In the genomic region with DNA sequence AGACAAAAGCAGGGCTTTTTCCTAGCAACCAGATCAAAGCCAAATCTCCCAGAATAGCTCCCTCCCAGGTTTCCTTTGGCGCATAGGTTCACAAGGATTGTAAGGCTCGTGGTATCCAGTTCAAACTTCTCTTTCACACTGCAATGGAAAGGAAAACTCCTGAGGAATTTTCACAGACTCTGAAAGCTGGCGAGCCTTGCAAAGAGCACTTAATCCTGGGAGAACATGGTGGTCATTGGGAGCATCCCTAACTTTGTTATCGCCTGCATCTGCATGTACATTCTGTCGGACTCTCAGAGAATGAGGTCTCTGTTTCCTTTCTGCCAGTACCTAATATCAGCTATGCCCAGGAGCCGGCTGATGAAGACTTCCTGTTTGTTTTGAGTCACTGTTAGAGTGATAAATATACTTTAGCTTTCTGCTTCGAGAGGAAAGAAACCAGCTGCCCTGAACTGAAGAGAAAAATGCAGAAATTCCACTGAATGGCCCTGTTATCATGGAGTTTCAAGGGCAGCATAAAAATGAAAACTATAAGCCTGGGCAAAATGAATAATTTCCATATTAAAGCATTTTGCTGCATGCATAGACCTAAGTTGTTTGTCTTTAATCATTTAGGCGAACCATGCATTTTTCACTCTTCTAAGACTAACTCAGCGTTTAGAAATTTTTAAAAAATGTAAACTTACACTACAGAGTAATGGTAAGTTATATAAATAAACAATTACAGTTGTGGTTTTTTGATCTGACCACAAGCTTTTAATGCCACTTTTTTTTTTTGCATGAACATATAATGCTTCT, we compare ENCODE assay signal across 9 cellular contexts.
DNase-seq lines count a peak whose midpoint lies in the region; ATAC-seq and TF ChIP-seq lines count a peak whose summit lies in the region.
"Had no signal": no experiment of that assay in that cellular context is flagged by ENCODE, and none has a peak within 500 bp of the region (broad histone marks: within the 10 kb centered on the region; RNA-seq: fewer than 3 reads in every experiment).

No MANE protein-coding gene starts in this region.

- H3K9me3 ChIP-seq in NT2/D1 (ENCODE audit: insufficient read depth, low read length): no peaks in the 10 kb centered on the region
- H3K9me3 ChIP-seq in testis: no peaks in the 10 kb centered on the region
- no peaks in the 10 kb centered on the region for H3K9me3 ChIP-seq in esophagus muscularis mucosa

- peak; percentile 87 for ATAC-seq in HG02938 (IDR thresholded peaks at IDR 0.05; ENCODE audit: unreplicated experiment)

- H3K36me3 Mint-ChIP-seq in endothelial cell (ENCODE audit: low read depth, unreplicated experiment): no peaks in the 10 kb centered on the region

- H3K27ac ChIP-seq in testis (no peak overlapping the region), esophagus muscularis mucosa (replicated peaks in 1 of 4) (no peak overlapping the region)

- no peak for TF ChIP-seq EP300 in esophagus muscularis mucosa (IDR thresholded peaks at IDR 0.05)

- intact Hi-C loops in testis (cut with DNase I; ENCODE audit: low total_unique reads): no loop called here
- intact Hi-C loops in esophagus muscularis mucosa (cut with DNase I): no loop called here

- H3K4me1 ChIP-seq in NT2/D1 (ENCODE audit: insufficient read depth, insufficient read length) (no peaks in the 10 kb centered on the region), testis (no peaks in the 10 kb centered on the region), esophagus muscularis mucosa (peaks cover 0 to 4% (median 0%) of the 10 kb centered on the region in 4 donors)

- no peak for TF ChIP-seq POLR2A in testis (IDR thresholded peaks at IDR 0.05)
- no peak for TF ChIP-seq POLR2A in esophagus muscularis mucosa (IDR thresholded peaks at IDR 0.05; ENCODE audit: low read depth)

- H3K27ac Mint-ChIP-seq in endothelial cell (ENCODE audit: unreplicated experiment): peak overlapping the region; percentile 93

- peaks cover 50% of the 10 kb centered on the region for H3K4me1 Mint-ChIP-seq in endothelial cell (ENCODE audit: unreplicated experiment)

- H3K9ac ChIP-seq in NT2/D1 (ENCODE audit: insufficient read length, low read depth): no peak overlapping the region

- DNase-seq in NCI-H2227 treated with DMSO at 0.1 percent for 48 hours (lab: John Stamatoyannopoulos, UW) (peak; percentile 28), NCI-H2227 (lab: John Stamatoyannopoulos, UW; ENCODE audit: unreplicated experiment) (no peak), NT2/D1 (ENCODE audit: low read depth, low spot score) (peak; percentile 18), endothelial cell (ENCODE audit: low spot score) (peak; percentile 36), pons (ENCODE audit: low spot score) (peak; percentile 52), testis (no peak), esophagus muscularis mucosa (ENCODE audit: extremely low spot score) (no peak)

- H3K27me3 Mint-ChIP-seq in endothelial cell (ENCODE audit: unreplicated experiment): peaks cover 2% of the 10 kb centered on the region

- TF ChIP-seq CTCF in endothelial cell (IDR thresholded peaks at IDR 0.05; ENCODE audit: unreplicated experiment): no peak
- TF ChIP-seq CTCF in testis (IDR thresholded peaks at IDR 0.05): no peak
- TF ChIP-seq CTCF in esophagus muscularis mucosa (IDR thresholded peaks at IDR 0.05): no peak

- no peak overlapping the region for H3K4me3 Mint-ChIP-seq in endothelial cell (ENCODE audit: unreplicated experiment)

- WGBS in testis, 2 donors: 48 to 49% methylated on average over 9 of the region's 9 CpGs
- 50% methylated on average over 9 of the region's 9 CpGs for WGBS in esophagus muscularis mucosa

- H3K27me3 ChIP-seq in NT2/D1 (ENCODE audit: insufficient read depth, insufficient read length): no peaks in the 10 kb centered on the region
- H3K27me3 ChIP-seq in testis: no peaks in the 10 kb centered on the region
- H3K27me3 ChIP-seq in esophagus muscularis mucosa: no peaks in the 10 kb centered on the region

- H3K36me3 ChIP-seq in NT2/D1 (ENCODE audit: insufficient read depth, insufficient read length, low read length) (no peaks in the 10 kb centered on the region), testis (ENCODE audit: low read depth, missing control alignments) (no peaks in the 10 kb centered on the region), esophagus muscularis mucosa (no peaks in the 10 kb centered on the region)

- H3K4me3 ChIP-seq in NT2/D1 (ENCODE audit: insufficient read length, low read depth) (no peak overlapping the region), testis (no peak overlapping the region), esophagus muscularis mucosa (no peak overlapping the region)
- H3K4me3 ChIP-seq: skin epidermis had no signal

- H3K9me3 Mint-ChIP-seq in endothelial cell (ENCODE audit: unreplicated experiment): no peaks in the 10 kb centered on the region

Comparison
In these comparisons a context has a peak if more than half of its experiments do, and no peak if none do; other contexts are left out.
1. DNase-seq: peak in NCI-H2227 treated with DMSO at 0.1 percent for 48 hours (single experiment), NT2/D1 (single experiment), endothelial cell (single experiment) and pons (single experiment); none in NCI-H2227 (single experiment), testis (single experiment) and esophagus muscularis mucosa (single experiment).